In the genomic region with DNA sequence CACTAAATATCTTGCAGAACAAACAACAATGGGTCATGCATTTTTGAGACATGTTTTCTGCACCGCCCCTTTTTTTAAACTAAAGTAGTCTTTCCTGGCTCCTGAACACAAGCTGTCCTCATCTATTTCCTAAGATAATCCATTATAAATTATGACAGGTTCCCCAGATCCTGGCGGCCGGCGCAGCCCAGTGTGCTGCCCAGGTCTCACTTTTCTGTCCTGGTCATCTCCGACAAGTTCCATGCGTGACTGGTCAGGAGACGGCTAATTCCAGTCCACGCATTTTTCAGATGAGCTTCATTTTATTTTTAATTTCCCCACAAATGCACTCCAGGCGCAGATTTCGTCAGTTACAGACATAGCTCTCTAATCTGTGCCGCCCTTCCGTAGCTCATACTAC, we compare ENCODE assay signal across 24 cellular contexts.
"Had no signal": no experiment of that assay in that cellular context is flagged by ENCODE, and none has a peak within 500 bp of the region (broad histone marks: within the 10 kb centered on the region; RNA-seq: fewer than 3 reads in every experiment).

No MANE protein-coding gene starts in this region.

- H3K36me3 ChIP-seq: neutrophil, pancreas, prostate gland, stomach, thoracic aorta, thyroid gland, tibial nerve, upper lobe of left lung, vagina had no signal

- H3K9me3 ChIP-seq: neutrophil, pancreas, prostate gland, stomach, thoracic aorta, thyroid gland, tibial nerve, upper lobe of left lung, vagina had no signal

- H3K4me1 ChIP-seq: pancreas, prostate gland, stomach, thyroid gland, tibial nerve, upper lobe of left lung, vagina had no signal

- H3K27ac ChIP-seq: neutrophil, pancreas, prostate gland, stomach, thoracic aorta, thyroid gland, tibial nerve, upper lobe of left lung, vagina had no signal

- ATAC-seq: naive thymus-derived CD4-positive, alpha-beta T cell; natural killer cell; pancreas; right cardiac atrium; sciatic nerve; stimulated activated effector memory CD8-positive, alpha-beta T cell treated with anti-CD3 and anti-CD28 coated beads, Interleukin-12 subunit alpha, Interleukin-12 subunit beta, amount 100 ng/mL, for 72 hours; stimulated activated naive B cell treated with anti-CD40 and anti-IgM and Interleukin-4, amounts not matched to agents 10 μg/mL and 1 μg/mL and 100 μg/mL, for 72 hours had no signal

- H3K4me3 ChIP-seq: pancreas, prostate gland, stomach, thoracic aorta, thyroid gland, tibial nerve, upper lobe of left lung, vagina had no signal

- FAIRE-seq: pancreas, small intestine, urothelium cell line had no signal

- H3K27me3 ChIP-seq: pancreas, thyroid gland, tibial nerve, upper lobe of left lung, vagina had no signal

- DNase-seq: naive thymus-derived CD4-positive, alpha-beta T cell; natural killer cell; nucleus accumbens; pancreas; right cardiac atrium; small intestine; stimulated activated CD4-positive, alpha-beta T cell treated with anti-CD3 and anti-CD28 coated beads, Interleukin-15, amount 100 ng/mL, for 24 hours; stimulated activated CD4-positive, alpha-beta T cell treated with anti-CD3 and anti-CD28 coated beads, Interleukin-2, amount 100 ng/mL, for 24 hours; stimulated activated CD4-positive, alpha-beta T cell treated with anti-CD3 and anti-CD28 coated beads, Interleukin-2, amount 100 ng/mL, for 48 hours; stimulated activated CD4-positive, alpha-beta T cell treated with anti-CD3 and anti-CD28 coated beads, Interleukin-4, amount 100 ng/mL, for 24 hours; stimulated activated naive B cell treated with anti-CD40 and anti-IgM and Interleukin-4, amounts not matched to agents 10 μg/mL and 1 μg/mL and 100 μg/mL, for 72 hours; stimulated activated naive CD4-positive, alpha-beta T cell treated with Interleukin-2 at 50 U/mL for 16 hours; stomach; thyroid gland; trophoblast cell had no signal
